Comparison of ENCODE assay signal across 2 cellular contexts in genomic region chr2:26173596-26174482, GRCh38.
TF ChIP-seq lines count a peak whose summit lies in the region.

No MANE protein-coding gene starts in this region.

TF ChIP-seq in SK-N-SH, 30 proteins besides CTCF, POLR2A, EP300 and RAD21 (continued from another document):
- TF ChIP-seq USF1 (IDR thresholded peaks at IDR 0.05; ENCODE audit: borderline replicate concordance, low read depth) (no peak), GABPA (IDR thresholded peaks at IDR 0.05; ENCODE audit: low read depth) (no peak), FOXM1 (IDR thresholded peaks at IDR 0.05; ENCODE audit: low read depth) (no peak), TAF1 (IDR thresholded peaks at IDR 0.05; ENCODE audit: borderline replicate concordance, low read depth, low read length) (no peak), NRF1 (IDR thresholded peaks at IDR 0.05; ENCODE audit: low read depth, low read length) (no peak), SMC3 (IDR thresholded peaks at IDR 0.05; ENCODE audit: low read depth, low read length) (no peak)

TF ChIP-seq in SK-N-SH treated with all-trans-retinoic acid at 6 μM for 48 hours, 23 proteins besides CTCF, POLR2A, EP300 and RAD21 (continued from another document):
- TF ChIP-seq CSRNP3 (CRISPR knock-in tag; IDR thresholded peaks at IDR 0.05) (no peak), OSR1 (CRISPR knock-in tag; IDR thresholded peaks at IDR 0.05) (no peak)
